26 cellular contexts compared by ENCODE assay signal in genomic region chrX:44705817-44706551, GRCh38.
DNase-seq lines count a peak whose midpoint lies in the region; ATAC-seq, FAIRE-seq and TF ChIP-seq lines count a peak whose summit lies in the region.
"Had no signal": no experiment of that assay in that cellular context is flagged by ENCODE, and none has a peak within 500 bp of the region (broad histone marks: within the 10 kb centered on the region; RNA-seq: fewer than 3 reads in every experiment).

No MANE protein-coding gene starts in this region.

- no peaks in the 10 kb centered on the region for H3K27me3 ChIP-seq in K562 (ENCODE audit: control insufficient read depth in 2 of 2, insufficient read depth in 2 of 2, low read length in 2 of 2)
- H3K27me3 ChIP-seq in CD4-positive, alpha-beta memory T cell (ENCODE audit: insufficient read depth, low read length): no peaks in the 10 kb centered on the region
- H3K27me3 ChIP-seq: adrenal gland had no signal

- H3K4me1 ChIP-seq in K562 (replicated peaks in 1 of 2; ENCODE audit: control insufficient read depth in 2 of 2, insufficient read depth in 2 of 2, low read length in 2 of 2): peaks cover 0 to 16% of the 10 kb centered on the region in 2 experiments; a peak in 3 of 5 replicates
- H3K4me1 ChIP-seq in CD4-positive, alpha-beta memory T cell (ENCODE audit: insufficient read depth, low read length): no peaks in the 10 kb centered on the region
- H3K4me1 ChIP-seq: adrenal gland, colonic mucosa, gastrocnemius medialis had no signal

- no peak overlapping the region for H3K27ac ChIP-seq in K562 (ENCODE audit: extremely low read depth, low read depth, low read length)
- H3K27ac ChIP-seq in CD4-positive, alpha-beta memory T cell (ENCODE audit: low read depth, low read length): no peak overlapping the region
- H3K27ac ChIP-seq: adrenal gland, colonic mucosa, gastrocnemius medialis, thoracic aorta, VCaP had no signal

- H3K9me1 ChIP-seq in K562 (ENCODE audit: control insufficient read depth, insufficient read depth, low read length): no peaks in the 10 kb centered on the region

- H3K4me3 Mint-ChIP-seq in Calu3 (ENCODE audit: low read depth, unreplicated experiment) (no peak overlapping the region), progenitor cell of endocrine pancreas (ENCODE audit: low read depth) (no peak overlapping the region)
- H3K4me3 Mint-ChIP-seq in CD4-positive, alpha-beta memory T cell: no peak overlapping the region
- H3K4me3 Mint-ChIP-seq: activated CD4-positive, alpha-beta T cell treated with anti-CD3 and anti-CD28 coated beads, Interleukin-2, amount 10 ng/mL, durations not matched to agents 24 days and 14 days; activated T-cell treated with anti-CD3 and anti-CD28 coated beads, Interleukin-2, amount 50 U/mL, for 4 hours; natural killer cell; T-helper 2 cell treated with Interferon-gamma antibody and Interleukin-4, amounts not matched to agents 5 μg/mL and 100 μg/mL, for 36 hours had no signal

- no peaks in the 10 kb centered on the region for H3K36me3 ChIP-seq in K562 (ENCODE audit: control insufficient read depth, insufficient read depth, low read length)
- H3K36me3 ChIP-seq in CD4-positive, alpha-beta memory T cell (ENCODE audit: insufficient read depth, low read length): no peaks in the 10 kb centered on the region
- H3K36me3 ChIP-seq: adrenal gland, colonic mucosa, gastrocnemius medialis, thoracic aorta had no signal

- no peak overlapping the region for H3K9ac ChIP-seq in K562 (ENCODE audit: insufficient read depth in 1 of 2, low read depth in 2 of 2, low read length in 2 of 2)
- H3K9ac ChIP-seq: SK-N-SH had no signal

- H3K9me3 Mint-ChIP-seq in Calu3 (ENCODE audit: low read depth, unreplicated experiment): no peaks in the 10 kb centered on the region
- peaks cover 13% of the 10 kb centered on the region for H3K9me3 Mint-ChIP-seq in progenitor cell of endocrine pancreas (ENCODE audit: low read depth)
- H3K9me3 Mint-ChIP-seq in CD4-positive, alpha-beta memory T cell: no peaks in the 10 kb centered on the region
- H3K9me3 Mint-ChIP-seq: activated CD4-positive, alpha-beta T cell treated with anti-CD3 and anti-CD28 coated beads, Interleukin-2, amount 10 ng/mL, durations not matched to agents 24 days and 14 days; activated T-cell treated with anti-CD3 and anti-CD28 coated beads, Interleukin-2, amount 50 U/mL, for 4 hours; natural killer cell; T-helper 2 cell treated with Interferon-gamma antibody and Interleukin-4, amounts not matched to agents 5 μg/mL and 100 μg/mL, for 36 hours had no signal

- H3K36me3 Mint-ChIP-seq in Calu3 (ENCODE audit: insufficient read depth, unreplicated experiment): no peaks in the 10 kb centered on the region
- H3K36me3 Mint-ChIP-seq in progenitor cell of endocrine pancreas (ENCODE audit: insufficient read depth): no peaks in the 10 kb centered on the region
- H3K36me3 Mint-ChIP-seq in CD4-positive, alpha-beta memory T cell: no peaks in the 10 kb centered on the region
- H3K36me3 Mint-ChIP-seq: natural killer cell had no signal

- TF ChIP-seq POLR2A in K562 (conservative IDR thresholded peaks at IDR 0.05): no peak

- POLR2A ChIA-PET in K562 (lab: Yijun Ruan, JAX): interaction anchor here (0.6 kb wide), 1 partner anchor 11 kb away, joined by 3 read pairs; no protein-coding TSS in a partner anchor
- POLR2A ChIA-PET in CD4-positive, alpha-beta memory T cell (lab: Charles Lee; ENCODE audit: partially characterized antibody): no interaction called here

- FAIRE-seq in K562 (lab: Jason Lieb, UNC) (peak; percentile 54), RCC 7860 (lab: Jason Lieb, UNC) (no peak)
- FAIRE-seq: GM18507 had no signal

- no peaks in the 10 kb centered on the region for H4K20me1 ChIP-seq in K562 (replicated peaks; ENCODE audit: control insufficient read depth, insufficient read depth, low read length)

- H3K79me2 ChIP-seq in K562 (ENCODE audit: control insufficient read depth, insufficient read depth, low read length): no peaks in the 10 kb centered on the region

- H3K4me1 Mint-ChIP-seq in Calu3 (ENCODE audit: low read depth, unreplicated experiment) (peaks cover 12% of the 10 kb centered on the region), progenitor cell of endocrine pancreas (ENCODE audit: low read depth) (peaks cover 6% of the 10 kb centered on the region)
- no peaks in the 10 kb centered on the region for H3K4me1 Mint-ChIP-seq in CD4-positive, alpha-beta memory T cell
- H3K4me1 Mint-ChIP-seq: activated CD4-positive, alpha-beta T cell treated with anti-CD3 and anti-CD28 coated beads, Interleukin-2, amount 10 ng/mL, durations not matched to agents 24 days and 14 days; natural killer cell had no signal

- H3K4me2 ChIP-seq in K562 (ENCODE audit: insufficient read depth, low read length): no peak overlapping the region
- H3K4me2 ChIP-seq: SK-N-SH had no signal

- DNase-seq in Calu3 (peak; percentile 17), HuH-7.5 (ENCODE audit: low spot score) (peak; percentile 15), K562 (ENCODE audit: extremely low read depth in 1 of 4, low spot score in 3 of 4) (peak; percentile 36 to 79 (median 64)), progenitor cell of endocrine pancreas (ENCODE audit: low spot score, unreplicated experiment) (no peak), NCI-H1930 (lab: John Stamatoyannopoulos, UW) (no peak), epidermal melanocyte (ENCODE audit: insufficient read length, low spot score) (no peak), RCC 7860 (ENCODE audit: low spot score) (no peak)
- no peak for DNase-seq in CD4-positive, alpha-beta memory T cell
- DNase-seq: activated CD4-positive, alpha-beta T cell treated with anti-CD3 and anti-CD28 coated beads, Interleukin-2, amount 10 ng/mL, durations not matched to agents 24 days and 14 days; activated naive CD4-positive, alpha-beta T cell; activated T-cell treated with anti-CD3 and anti-CD28 coated beads, Interleukin-2, amount 50 U/mL, for 4 hours; adrenal gland; C1 segment of cervical spinal cord; colonic mucosa; effector memory CD4-positive, alpha-beta T cell; gastrocnemius medialis; H7; natural killer cell; NCI-H526 treated with DMSO at 0.1 percent for 48 hours; right cardiac atrium; SK-N-SH; stimulated activated naive CD8-positive, alpha-beta T cell treated with anti-CD3 and anti-CD28 coated beads, Interleukin-15, Interleukin-2, amounts not matched to agents 100 U/mL and 50 U/mL, for 24 hours had no signal

- H3K27me3 Mint-ChIP-seq in Calu3 (ENCODE audit: unreplicated experiment) (no peaks in the 10 kb centered on the region), progenitor cell of endocrine pancreas (no peaks in the 10 kb centered on the region)
- H3K27me3 Mint-ChIP-seq in CD4-positive, alpha-beta memory T cell: no peaks in the 10 kb centered on the region
- H3K27me3 Mint-ChIP-seq: activated CD4-positive, alpha-beta T cell treated with anti-CD3 and anti-CD28 coated beads, Interleukin-2, amount 10 ng/mL, durations not matched to agents 24 days and 14 days had no signal

- no peak overlapping the region for H3K4me3 ChIP-seq in K562
- H3K4me3 ChIP-seq in CD4-positive, alpha-beta memory T cell (ENCODE audit: low read length in 2 of 2): no peak overlapping the region
- H3K4me3 ChIP-seq: adrenal gland, colonic mucosa, gastrocnemius medialis, thoracic aorta had no signal

- BruUV-seq in Calu3 (replicated peaks; lab: Mats Ljungman, UMichigan) (no TSS peak), K562 (replicated peaks; lab: Mats Ljungman, UMichigan) (no TSS peak)

- TF ChIP-seq RAD21 in K562 (CRISPR knock-in tag; conservative IDR thresholded peaks at IDR 0.05 in 1 of 2, IDR thresholded peaks at IDR 0.05 in 1 of 2): no peak

- in situ Hi-C loops in K562 (cut with MboI): no loop called here

- peak overlapping the region; percentile 69 for H2AFZ ChIP-seq in K562 (ENCODE audit: low read depth, low read length)

- H3K9me3 ChIP-seq in K562 (replicated peaks; ENCODE audit: control insufficient read depth, insufficient read depth, low read depth, low read length): no peaks in the 10 kb centered on the region
- no peaks in the 10 kb centered on the region for H3K9me3 ChIP-seq in CD4-positive, alpha-beta memory T cell (ENCODE audit: control insufficient read depth in 1 of 2, low read length in 2 of 2)
- H3K9me3 ChIP-seq: adrenal gland, colonic mucosa, gastrocnemius medialis, SK-N-SH, thoracic aorta had no signal

- H3K27ac Mint-ChIP-seq in Calu3 (ENCODE audit: unreplicated experiment) (no peak overlapping the region), progenitor cell of endocrine pancreas (peak overlapping the region; percentile 71)
- no peak overlapping the region for H3K27ac Mint-ChIP-seq in CD4-positive, alpha-beta memory T cell
- H3K27ac Mint-ChIP-seq: activated CD4-positive, alpha-beta T cell treated with anti-CD3 and anti-CD28 coated beads, Interleukin-2, amount 10 ng/mL, durations not matched to agents 24 days and 14 days; natural killer cell; T-helper 2 cell treated with Interferon-gamma antibody and Interleukin-4, amounts not matched to agents 5 μg/mL and 100 μg/mL, for 36 hours had no signal

- TF ChIP-seq EP300 in K562 (IDR thresholded peaks at IDR 0.05; ENCODE audit: low read length): no peak

- peak; percentile 70 for ATAC-seq in K562
- ATAC-seq: activated T-cell treated with anti-CD3 and anti-CD28 coated beads, Interleukin-2, amount 50 U/mL, for 4 hours; gastrocnemius medialis; natural killer cell; right cardiac atrium; stimulated activated naive CD8-positive, alpha-beta T cell treated with anti-CD3 and anti-CD28 coated beads, Interleukin-15, Interleukin-2, amounts not matched to agents 100 U/mL and 50 U/mL, for 24 hours had no signal

- WGBS in K562 (ENCODE audit: insufficient coverage, low coverage, missing lambda C conversion rate): 16% methylated on average over 8 of the region's 8 CpGs

- intact Hi-C loops in Calu3 (cut with micrococcal nuclease; ENCODE audit: unreplicated experiment) (no loop called here), K562 (cut with micrococcal nuclease) (no loop called here)
- intact Hi-C loops in CD4-positive, alpha-beta memory T cell (cut with micrococcal nuclease): no loop called here

- TF ChIP-seq CTCF in Calu3 (IDR thresholded peaks at IDR 0.05; ENCODE audit: unreplicated experiment) (no peak), K562 (IDR thresholded peaks at IDR 0.05 in 2 of 3, conservative IDR thresholded peaks at IDR 0.05 in 1 of 3; ENCODE audit: insufficient read depth in 2 of 3, low read depth in 1 of 3, low read length in 3 of 3) (no peak), progenitor cell of endocrine pancreas (IDR thresholded peaks at IDR 0.05; ENCODE audit: unreplicated experiment) (no peak)

- CTCF ChIA-PET in Calu3 (lab: Charles Lee) (interaction anchor here (0.6 kb wide), 1 partner anchor 583 kb away, joined by 4 read pairs; no protein-coding TSS in a partner anchor), K562 (lab: Yijun Ruan, JAX; ENCODE audit: low intra/inter-chr PET ratio) (no interaction called here)
- CTCF ChIA-PET in CD4-positive, alpha-beta memory T cell (lab: Charles Lee; ENCODE audit: partially characterized antibody): no interaction called here

TF ChIP-seq in K562, 482 proteins besides CTCF, POLR2A, EP300 and RAD21 (continues in another document):
- TF ChIP-seq MEIS2 (IDR thresholded peaks at IDR 0.05; ENCODE audit: partially characterized antibody): peak; percentile 42

Comparison
In these comparisons a context has a peak if more than half of its experiments do, and no peak if none do; other contexts are left out.
1. DNase-seq: peak in Calu3 (single experiment), HuH-7.5 (single experiment) and K562 (4 of 4); none in progenitor cell of endocrine pancreas (single experiment), NCI-H1930 (0 of 2), epidermal melanocyte (single experiment), RCC 7860 (single experiment) and CD4-positive, alpha-beta memory T cell (0 of 5).